In the genomic region with DNA sequence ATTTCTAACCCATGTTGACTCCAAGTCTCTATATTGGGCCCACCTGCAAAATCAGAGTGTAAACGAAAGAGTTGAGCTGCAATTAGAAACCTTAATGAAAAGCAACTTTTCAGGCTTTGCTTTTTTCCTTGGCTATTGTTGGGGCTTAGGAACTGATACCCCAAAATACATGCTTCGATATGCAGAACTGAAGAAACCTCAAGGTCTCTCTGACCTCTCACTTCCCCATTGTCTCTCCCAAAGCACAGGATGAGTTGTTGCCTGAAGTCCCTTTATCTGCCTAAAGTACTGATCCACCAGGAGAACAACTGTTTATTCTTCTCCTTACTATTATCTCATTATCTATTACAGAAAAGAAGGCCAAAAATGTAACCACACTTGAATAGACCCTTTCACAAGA, we compare ENCODE assay signal across 26 cellular contexts.
"Had no signal": no experiment of that assay in that cellular context is flagged by ENCODE, and none has a peak within 500 bp of the region (broad histone marks: within the 10 kb centered on the region; RNA-seq: fewer than 3 reads in every experiment).

No MANE protein-coding gene starts in this region.

- H3K27me3 ChIP-seq: gastrocnemius medialis, left lung, upper lobe of left lung had no signal

- H3K4me3 ChIP-seq: gastrocnemius medialis, left lung, lung, thoracic aorta, upper lobe of left lung had no signal

- H3K36me3 ChIP-seq: gastrocnemius medialis, left lung, thoracic aorta, upper lobe of left lung had no signal

- H3K27ac Mint-ChIP-seq: activated B cell treated with CpG ODN at 0.5 μM for 24 hours; activated CD4-positive, alpha-beta T cell treated with anti-CD3 and anti-CD28 coated beads for 36 hours; activated naive CD4-positive, alpha-beta T cell treated with anti-CD3 and anti-CD28 coated beads, Interleukin-2, amount 50 U/mL, for 72 hours; activated T-cell treated with anti-CD3 and anti-CD28 coated beads, Interleukin-2, amount 50 U/mL, for 24 hours; activated T-helper 17 cell treated with anti-CD3 and anti-CD28 coated beads, Interleukin-2, amount 50 U/mL, for 72 hours; brain; naive B cell had no signal

- H3K9me3 ChIP-seq: gastrocnemius medialis, thoracic aorta, upper lobe of left lung had no signal

- H3K27ac ChIP-seq: gastrocnemius medialis, left lung, thoracic aorta, upper lobe of left lung had no signal

- ATAC-seq: activated CD4-positive, alpha-beta T cell treated with anti-CD3 and anti-CD28 coated beads for 36 hours; activated naive CD4-positive, alpha-beta T cell treated with anti-CD3 and anti-CD28 coated beads, Interleukin-2, amount 50 U/mL, for 72 hours; activated T-helper 17 cell treated with anti-CD3 and anti-CD28 coated beads, Interleukin-2, amount 50 U/mL, for 72 hours; gastrocnemius medialis; left lung had no signal

- H3K36me3 Mint-ChIP-seq: brain, naive B cell had no signal

- H3K9me3 Mint-ChIP-seq: activated B cell treated with CpG ODN at 0.5 μM for 24 hours; activated T-helper 17 cell treated with anti-CD3 and anti-CD28 coated beads, Interleukin-2, amount 50 U/mL, for 72 hours; brain had no signal

- H3K27me3 Mint-ChIP-seq: activated B cell treated with CpG ODN at 0.5 μM for 24 hours; activated CD4-positive, alpha-beta T cell treated with anti-CD3 and anti-CD28 coated beads for 36 hours; activated T-cell treated with anti-CD3 and anti-CD28 coated beads, Interleukin-2, amount 50 U/mL, for 24 hours; activated T-helper 17 cell treated with anti-CD3 and anti-CD28 coated beads, Interleukin-2, amount 50 U/mL, for 72 hours; naive B cell had no signal

- H3K4me3 Mint-ChIP-seq: activated B cell treated with CpG ODN at 0.5 μM for 24 hours; activated CD4-positive, alpha-beta T cell treated with anti-CD3 and anti-CD28 coated beads for 36 hours; activated T-cell treated with anti-CD3 and anti-CD28 coated beads, Interleukin-2, amount 50 U/mL, for 24 hours; activated T-helper 17 cell treated with anti-CD3 and anti-CD28 coated beads, Interleukin-2, amount 50 U/mL, for 72 hours; brain; naive B cell; neural crest cell had no signal

- H3K4me1 Mint-ChIP-seq: activated B cell treated with CpG ODN at 0.5 μM for 24 hours; activated CD4-positive, alpha-beta T cell treated with anti-CD3 and anti-CD28 coated beads for 36 hours; activated T-helper 17 cell treated with anti-CD3 and anti-CD28 coated beads, Interleukin-2, amount 50 U/mL, for 72 hours; brain; naive B cell; neural crest cell had no signal

- H3K4me1 ChIP-seq: gastrocnemius medialis, left lung, upper lobe of left lung had no signal

- DNase-seq: activated B cell treated with CpG ODN at 0.5 μM for 24 hours; activated CD4-positive, alpha-beta T cell treated with anti-CD3 and anti-CD28 coated beads for 36 hours; activated CD4-positive, alpha-beta T cell treated with anti-CD3 and anti-CD28 coated beads, Interleukin-2, amount 50 U/mL, for 4 hours; activated CD8-positive, alpha-beta memory T cell treated with anti-CD3 and anti-CD28 coated beads for 24 hours; activated CD8-positive, alpha-beta memory T cell treated with anti-CD3 and anti-CD28 coated beads, Interleukin-2, amount 50 U/mL, for 4 hours; activated T-cell treated with anti-CD3 and anti-CD28 coated beads, Interleukin-2, amount 50 U/mL, for 24 hours; aorta; erythroblast; gastrocnemius medialis; hippocampal formation; kidney glomerular epithelial cell; left lung; naive B cell; occipital lobe; retina; stimulated activated CD4-positive, alpha-beta T cell treated with anti-CD3 and anti-CD28 coated beads, Interleukin-2, amount 100 ng/mL, for 48 hours; stimulated activated CD8-positive, alpha-beta memory T cell treated with anti-CD3 and anti-CD28 coated beads, Interleukin-4, amount 100 ng/mL, for 48 hours; stimulated activated naive CD4-positive, alpha-beta T cell treated with Interleukin-2 at 50 U/mL for 16 hours; T1000; upper lobe of left lung had no signal
